In the genomic region with DNA sequence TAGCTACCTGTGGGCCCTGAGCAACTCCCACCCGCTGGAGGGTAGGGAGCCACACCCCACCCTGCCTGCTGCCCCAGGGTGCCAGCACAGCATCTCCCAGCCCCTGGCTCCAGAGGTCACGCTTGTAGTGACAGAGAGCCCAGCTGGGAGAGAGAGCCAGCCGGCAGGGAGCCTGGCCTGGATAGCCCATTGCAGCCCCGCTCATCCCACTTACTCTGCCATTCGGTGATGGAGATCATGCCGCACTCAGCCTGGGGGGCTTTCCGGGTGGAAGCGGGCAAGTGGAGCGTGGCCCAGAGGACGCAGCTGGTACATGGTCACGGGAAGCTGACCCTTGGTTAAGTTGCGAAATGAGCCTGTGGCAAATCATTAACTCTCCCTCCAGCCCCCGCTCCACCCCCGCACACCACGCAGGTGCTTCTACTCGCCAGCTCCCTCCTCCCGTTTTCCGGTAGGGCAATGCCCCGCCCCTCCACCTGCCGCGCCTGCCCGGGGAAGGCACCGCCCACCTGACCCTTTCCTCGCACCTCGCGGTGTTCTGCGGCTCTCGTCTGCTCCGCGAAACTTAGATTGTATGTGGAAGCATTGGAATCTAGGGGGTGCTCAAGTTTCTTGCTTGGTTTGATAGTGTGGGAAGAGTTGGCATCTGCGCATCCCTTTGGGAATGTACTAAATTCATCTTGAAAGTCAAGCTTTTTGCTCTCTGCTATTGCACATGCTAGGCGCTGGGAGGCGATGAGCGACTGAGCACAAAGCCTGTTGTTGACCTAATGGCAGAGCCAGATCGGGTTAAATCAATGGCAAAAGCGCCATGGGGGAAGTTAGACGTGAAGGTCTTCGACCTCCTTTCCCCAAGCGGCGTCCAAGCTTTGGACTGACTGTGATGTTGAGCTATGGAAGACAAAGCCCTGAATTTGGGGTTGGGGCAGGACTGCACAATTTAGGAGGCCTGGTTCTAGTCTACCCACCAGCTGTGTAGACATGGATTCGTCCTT, we compare ENCODE assay signal across 1 cellular context.
TF ChIP-seq lines count a peak whose summit lies in the region.

A gene with protein sequence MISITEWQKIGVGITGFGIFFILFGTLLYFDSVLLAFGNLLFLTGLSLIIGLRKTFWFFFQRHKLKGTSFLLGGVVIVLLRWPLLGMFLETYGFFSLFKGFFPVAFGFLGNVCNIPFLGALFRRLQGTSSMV (minus strand): TSS at position 321 of the 995 bp plus-strand sequence. CDS start 82 bp downstream, at position 239.

TF ChIP-seq in K562, 482 proteins besides CTCF, POLR2A, EP300 and RAD21 (continued from another document and continues in another):
- TF ChIP-seq, protein P1, sequence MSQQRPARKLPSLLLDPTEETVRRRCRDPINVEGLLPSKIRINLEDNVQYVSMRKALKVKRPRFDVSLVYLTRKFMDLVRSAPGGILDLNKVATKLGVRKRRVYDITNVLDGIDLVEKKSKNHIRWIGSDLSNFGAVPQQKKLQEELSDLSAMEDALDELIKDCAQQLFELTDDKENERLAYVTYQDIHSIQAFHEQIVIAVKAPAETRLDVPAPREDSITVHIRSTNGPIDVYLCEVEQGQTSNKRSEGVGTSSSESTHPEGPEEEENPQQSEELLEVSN (IDR thresholded peaks at IDR 0.05; ENCODE audit: borderline replicate concordance in 1 of 2, extremely low read depth in 1 of 2, insufficient read depth in 1 of 2, insufficient read length in 1 of 2, low read depth in 1 of 2, low read length in 1 of 2, poor library complexity in 1 of 2, severe bottlenecking in 1 of 2), result peak; percentile 37 to 68
- TF ChIP-seq RB1 (IDR thresholded peaks at IDR 0.05; ENCODE audit: low read depth) (no peak), HOMEZ (CRISPR knock-in tag; IDR thresholded peaks at IDR 0.05) (no peak), FOS (IDR thresholded peaks at IDR 0.05; ENCODE audit: extremely low read depth, insufficient read length) (no peak), TARDBP (IDR thresholded peaks at IDR 0.05) (no peak), FOXK2 (conservative IDR thresholded peaks at IDR 0.05 in 1 of 2, IDR thresholded peaks at IDR 0.05 in 1 of 2; ENCODE audit: low read depth in 2 of 2) (peak; percentile 49 to 50; a peak in 2 of 4 replicates), ASH1L (IDR thresholded peaks at IDR 0.05; ENCODE audit: borderline replicate concordance, low read depth, partially characterized antibody) (no peak), HLTF (IDR thresholded peaks at IDR 0.05) (no peak), TEAD1 (CRISPR knock-in tag; IDR thresholded peaks at IDR 0.05) (peak in 1 of 2 experiments; percentile 60; a peak in 2 of 4 replicates), ZBTB7A (IDR thresholded peaks at IDR 0.05; ENCODE audit: borderline replicate concordance, control insufficient read depth, low read depth, low read length) (no peak), ARID2 (IDR thresholded peaks at IDR 0.05) (no peak), SAFB2 (IDR thresholded peaks at IDR 0.05; ENCODE audit: borderline replicate concordance, low read depth, low read length, severe bottlenecking) (no peak), TAF15 (IDR thresholded peaks at IDR 0.05; ENCODE audit: low read depth, low read length) (no peak), MYC (IDR thresholded peaks at IDR 0.05; ENCODE audit: low read depth, low read length) (0 out of 2 replicates have a peak, but pooled peaks have one; percentile 17), MYC (CRISPR knock-in tag; IDR thresholded peaks at IDR 0.05; ENCODE audit: borderline replicate concordance, low read depth) (no peak), STAG1 (CRISPR knock-in tag; IDR thresholded peaks at IDR 0.05; ENCODE audit: borderline replicate concordance) (peak; percentile 61; the same call in 1 of the 2 replicates), MLX (CRISPR knock-in tag; conservative IDR thresholded peaks at IDR 0.05) (no peak), ZNF586 (CRISPR knock-in tag; conservative IDR thresholded peaks at IDR 0.05) (no peak), HNRNPLL (IDR thresholded peaks at IDR 0.05; ENCODE audit: low read depth, low read length, poor library complexity, severe bottlenecking) (no peak), ZNF77 (CRISPR knock-in tag; IDR thresholded peaks at IDR 0.05) (no peak), SMAD4 (CRISPR knock-in tag; conservative IDR thresholded peaks at IDR 0.05) (no peak), ETS1 (conservative IDR thresholded peaks at IDR 0.05; ENCODE audit: control insufficient read depth, low read depth, low read length) (no peak), TEAD4 (IDR thresholded peaks at IDR 0.05; ENCODE audit: low read length) (0 out of 2 replicates have a peak, but pooled peaks have one; percentile 24), TEAD4 (CRISPR knock-in tag; IDR thresholded peaks at IDR 0.05; ENCODE audit: borderline replicate concordance) (no peak), SMARCC2 (IDR thresholded peaks at IDR 0.05; ENCODE audit: low read depth) (no peak), WHSC1 (IDR thresholded peaks at IDR 0.05; ENCODE audit: low read length) (no peak), MTA1 (IDR thresholded peaks at IDR 0.05; ENCODE audit: borderline replicate concordance) (no peak), ZNF764 (CRISPR knock-in tag; IDR thresholded peaks at IDR 0.05; ENCODE audit: low read depth) (no peak), KLF10 (CRISPR knock-in tag; IDR thresholded peaks at IDR 0.05) (no peak), ZNF699 (CRISPR knock-in tag; IDR thresholded peaks at IDR 0.05; ENCODE audit: insufficient replicate concordance) (no peak), ETS2 (tag; IDR thresholded peaks at IDR 0.05; ENCODE audit: borderline replicate concordance, poor library complexity, severe bottlenecking) (no peak), POLR3A (IDR thresholded peaks at IDR 0.05; ENCODE audit: borderline replicate concordance, extremely low read depth, insufficient read depth, insufficient read length) (no peak), ZNF124 (CRISPR knock-in tag; IDR thresholded peaks at IDR 0.05) (no peak), ZNF347 (CRISPR knock-in tag; IDR thresholded peaks at IDR 0.05; ENCODE audit: low read depth) (no peak), SUPT5H (IDR thresholded peaks at IDR 0.05) (no peak), ZNF780A (CRISPR knock-in tag; IDR thresholded peaks at IDR 0.05) (no peak), ZBTB49 (CRISPR knock-in tag; IDR thresholded peaks at IDR 0.05; ENCODE audit: borderline replicate concordance) (no peak), RBBP5 (IDR thresholded peaks at IDR 0.05; ENCODE audit: borderline replicate concordance, insufficient read depth, low read length, poor library complexity, severe bottlenecking) (no peak), ZNF583 (CRISPR knock-in tag; IDR thresholded peaks at IDR 0.05) (no peak), RFX1 (IDR thresholded peaks at IDR 0.05) (no peak), ZSCAN32 (CRISPR knock-in tag; IDR thresholded peaks at IDR 0.05) (no peak), DACH1 (IDR thresholded peaks at IDR 0.05; ENCODE audit: partially characterized antibody) (no peak), SMARCA4 (IDR thresholded peaks at IDR 0.05) (no peak), PRPF4 (IDR thresholded peaks at IDR 0.05; ENCODE audit: insufficient read depth, low read depth, low read length, poor library complexity, severe bottlenecking) (no peak), KLF1 (tag; IDR thresholded peaks at IDR 0.05) (0 out of 2 replicates have a peak, but pooled peaks have one; percentile 26), KDM1A (IDR thresholded peaks at IDR 0.05) (peak in 1 of 2 experiments; percentile 53; a peak in 2 of 4 replicates), ZNF512 (tag; IDR thresholded peaks at IDR 0.05) (no peak), BRD4 (IDR thresholded peaks at IDR 0.05) (no peak), FOXM1 (IDR thresholded peaks at IDR 0.05; ENCODE audit: low read depth) (no peak), FOXM1 (CRISPR knock-in tag; IDR thresholded peaks at IDR 0.05; ENCODE audit: low read depth) (no peak), JUN (IDR thresholded peaks at IDR 0.05; ENCODE audit: borderline replicate concordance, low read depth, low read length) (no peak), JUN (CRISPR knock-in tag; IDR thresholded peaks at IDR 0.05; ENCODE audit: borderline replicate concordance) (no peak; the same call in 1 of the 2 replicates), SRSF9 (IDR thresholded peaks at IDR 0.05; ENCODE audit: borderline replicate concordance, low read depth, low read length) (no peak), DPF2 (IDR thresholded peaks at IDR 0.05) (no peak), NELFE (IDR thresholded peaks at IDR 0.05; ENCODE audit: insufficient read depth, insufficient read length) (no peak), POU5F1 (IDR thresholded peaks at IDR 0.05; ENCODE audit: borderline replicate concordance, low read depth, low read length, partially characterized antibody) (no peak), NR1H2 (CRISPR knock-in tag; IDR thresholded peaks at IDR 0.05) (no peak), ETV1 (tag; conservative IDR thresholded peaks at IDR 0.05; ENCODE audit: low read depth) (no peak), KDM2B (CRISPR knock-in tag; IDR thresholded peaks at IDR 0.05) (no peak), MTA2 (IDR thresholded peaks at IDR 0.05; ENCODE audit: low read depth) (no peak)
- TF ChIP-seq, protein P2, sequence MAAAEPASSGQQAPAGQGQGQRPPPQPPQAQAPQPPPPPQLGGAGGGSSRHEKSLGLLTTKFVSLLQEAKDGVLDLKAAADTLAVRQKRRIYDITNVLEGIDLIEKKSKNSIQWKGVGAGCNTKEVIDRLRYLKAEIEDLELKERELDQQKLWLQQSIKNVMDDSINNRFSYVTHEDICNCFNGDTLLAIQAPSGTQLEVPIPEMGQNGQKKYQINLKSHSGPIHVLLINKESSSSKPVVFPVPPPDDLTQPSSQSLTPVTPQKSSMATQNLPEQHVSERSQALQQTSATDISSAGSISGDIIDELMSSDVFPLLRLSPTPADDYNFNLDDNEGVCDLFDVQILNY (CRISPR knock-in tag; IDR thresholded peaks at IDR 0.05), result no peak; the same call in 1 of the 2 replicates
- TF ChIP-seq, protein P3, sequence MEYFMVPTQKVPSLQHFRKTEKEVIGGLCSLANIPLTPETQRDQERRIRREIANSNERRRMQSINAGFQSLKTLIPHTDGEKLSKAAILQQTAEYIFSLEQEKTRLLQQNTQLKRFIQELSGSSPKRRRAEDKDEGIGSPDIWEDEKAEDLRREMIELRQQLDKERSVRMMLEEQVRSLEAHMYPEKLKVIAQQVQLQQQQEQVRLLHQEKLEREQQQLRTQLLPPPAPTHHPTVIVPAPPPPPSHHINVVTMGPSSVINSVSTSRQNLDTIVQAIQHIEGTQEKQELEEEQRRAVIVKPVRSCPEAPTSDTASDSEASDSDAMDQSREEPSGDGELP (CRISPR knock-in tag; IDR thresholded peaks at IDR 0.05; ENCODE audit: borderline replicate concordance), result peak; percentile 38; the same call in 1 of the 2 replicates
